7 cellular contexts compared by ENCODE assay signal in genomic region chr7:151687523-151688235, GRCh38.
DNase-seq lines count a peak whose midpoint lies in the region; ATAC-seq and TF ChIP-seq lines count a peak whose summit lies in the region.

No MANE protein-coding gene starts in this region.

- peak overlapping the region; percentile 80 for H3K27ac ChIP-seq in HUES64 (ENCODE audit: low read depth, low read length)

- H3K27me3 Mint-ChIP-seq in chondrocyte (ENCODE audit: low read depth) = no peaks in the 10 kb centered on the region
- no peaks in the 10 kb centered on the region for H3K27me3 Mint-ChIP-seq in type B pancreatic cell
- no peaks in the 10 kb centered on the region for H3K27me3 Mint-ChIP-seq in activated T-helper 17 cell treated with anti-CD3 and anti-CD28 coated beads, Interleukin-2, amount 50 U/mL, for 72 hours

- no peak overlapping the region for H3K4me3 Mint-ChIP-seq in chondrocyte (ENCODE audit: unreplicated experiment)
- no peak overlapping the region for H3K4me3 Mint-ChIP-seq in type B pancreatic cell
- H3K4me3 Mint-ChIP-seq in activated T-helper 17 cell treated with anti-CD3 and anti-CD28 coated beads, Interleukin-2, amount 50 U/mL, for 72 hours = no peak overlapping the region

- H3K9me3 ChIP-seq in HUES64 (ENCODE audit: insufficient read depth, low read depth, low read length) = no peaks in the 10 kb centered on the region

- peak overlapping the region; percentile 95 for H3K27ac Mint-ChIP-seq in chondrocyte (ENCODE audit: unreplicated experiment)
- peak overlapping the region; percentile 76 for H3K27ac Mint-ChIP-seq in type B pancreatic cell
- no peak overlapping the region for H3K27ac Mint-ChIP-seq in activated T-helper 17 cell treated with anti-CD3 and anti-CD28 coated beads, Interleukin-2, amount 50 U/mL, for 72 hours

- no peaks in the 10 kb centered on the region for H3K36me3 ChIP-seq in HUES64 (ENCODE audit: insufficient read depth, low read length)

- TF ChIP-seq CTCF in chondrocyte (IDR thresholded peaks at IDR 0.05) (no peak), type B pancreatic cell (conservative IDR thresholded peaks at IDR 0.05) (no peak)

- ATAC-seq in activated T-helper 17 cell treated with anti-CD3 and anti-CD28 coated beads, Interleukin-2, amount 50 U/mL, for 72 hours (replicated peaks) = no peak
- no peak for ATAC-seq in GM21528 (IDR thresholded peaks at IDR 0.05; ENCODE audit: low FRiP score, unreplicated experiment)

- H3K9ac ChIP-seq in HUES64 (ENCODE audit: low read depth, low read length) = peak overlapping the region; percentile 59; the same call in 1 of the 2 replicates

- H3K4me1 Mint-ChIP-seq in chondrocyte (ENCODE audit: low read depth) = peaks cover 39% of the 10 kb centered on the region
- peaks cover 28% of the 10 kb centered on the region for H3K4me1 Mint-ChIP-seq in type B pancreatic cell (ENCODE audit: unreplicated experiment)
- no peaks in the 10 kb centered on the region for H3K4me1 Mint-ChIP-seq in activated T-helper 17 cell treated with anti-CD3 and anti-CD28 coated beads, Interleukin-2, amount 50 U/mL, for 72 hours

- peak; percentile 86 for DNase-seq in chondrocyte (ENCODE audit: low spot score)
- DNase-seq in left kidney (ENCODE audit: low read depth, low spot score) = peak; percentile 82
- no peak for DNase-seq in type B pancreatic cell (ENCODE audit: extremely low spot score, unreplicated experiment)
- no peak for DNase-seq in COLO668 (lab: John Stamatoyannopoulos, UW; ENCODE audit: unreplicated experiment)

- H3K9me3 Mint-ChIP-seq in chondrocyte (ENCODE audit: low read depth) = no peaks in the 10 kb centered on the region
- H3K9me3 Mint-ChIP-seq in type B pancreatic cell = no peaks in the 10 kb centered on the region
- no peaks in the 10 kb centered on the region for H3K9me3 Mint-ChIP-seq in activated T-helper 17 cell treated with anti-CD3 and anti-CD28 coated beads, Interleukin-2, amount 50 U/mL, for 72 hours

- H3K27me3 ChIP-seq in HUES64 (ENCODE audit: insufficient read depth, low read length) = no peaks in the 10 kb centered on the region

- H3K4me1 ChIP-seq in HUES64 (ENCODE audit: insufficient read depth, low read length) = peaks cover 32% of the 10 kb centered on the region

- WGBS in HUES64 = 39% methylated on average over 13 of the region's 16 CpGs

- H3K36me3 Mint-ChIP-seq in chondrocyte (ENCODE audit: low read depth) (no peaks in the 10 kb centered on the region), type B pancreatic cell (no peaks in the 10 kb centered on the region)
- no peaks in the 10 kb centered on the region for H3K36me3 Mint-ChIP-seq in activated T-helper 17 cell treated with anti-CD3 and anti-CD28 coated beads, Interleukin-2, amount 50 U/mL, for 72 hours (ENCODE audit: low read depth)

- H3K4me3 ChIP-seq in HUES64 (ENCODE audit: low read length) = peak overlapping the region; percentile 11; the same call in 1 of the 2 replicates

Comparison
In these comparisons a context has a peak if more than half of its experiments do, and no peak if none do; other contexts are left out.
1. DNase-seq: peak in chondrocyte (single experiment) and left kidney (single experiment); none in type B pancreatic cell (single experiment) and COLO668 (single experiment).